Comparison of ENCODE assay signal across 8 cellular contexts in genomic region chr17:77212081-77212832, GRCh38.
DNase-seq lines count a peak whose midpoint lies in the region; ATAC-seq, FAIRE-seq and TF ChIP-seq lines count a peak whose summit lies in the region.

No MANE protein-coding gene starts in this region.

- peak; percentile 69 for DNase-seq in GM18507 (ENCODE audit: extremely low spot score, insufficient read length, low read depth)
- DNase-seq in NOMO-1 treated with dmso at 0.1 percent for 144 hours (lab: John Stamatoyannopoulos, UW; ENCODE audit: unreplicated experiment): peak; percentile 85
- DNase-seq in nephron progenitor cell: no peak
- no peak for DNase-seq in HPDE6-E6E7 (ENCODE audit: extremely low spot score)
- DNase-seq in activated T-cell treated with anti-CD3 and anti-CD28 coated beads, Interleukin-2, amount 50 U/mL, for 4 hours: no peak
- no peak for DNase-seq in hepatocyte (ENCODE audit: low spot score)
- DNase-seq in GDM1 (lab: John Stamatoyannopoulos, UW): no peak

- no peaks in the 10 kb centered on the region for H3K9me3 Mint-ChIP-seq in nephron progenitor cell
- no peaks in the 10 kb centered on the region for H3K9me3 Mint-ChIP-seq in activated T-cell treated with anti-CD3 and anti-CD28 coated beads, Interleukin-2, amount 50 U/mL, for 4 hours

- H3K79me2 ChIP-seq in hepatocyte: no peaks in the 10 kb centered on the region

- H3K27ac Mint-ChIP-seq in nephron progenitor cell: peak overlapping the region; percentile 40

- H3K9me3 ChIP-seq in hepatocyte (ENCODE audit: low read depth): no peaks in the 10 kb centered on the region

- peaks cover 74% of the 10 kb centered on the region for H3K36me3 Mint-ChIP-seq in nephron progenitor cell (ENCODE audit: low read depth)
- peaks cover 46% of the 10 kb centered on the region for H3K36me3 Mint-ChIP-seq in activated T-cell treated with anti-CD3 and anti-CD28 coated beads, Interleukin-2, amount 50 U/mL, for 4 hours (ENCODE audit: insufficient read depth)

- TF ChIP-seq CTCF in nephron progenitor cell (IDR thresholded peaks at IDR 0.05): no peak
- TF ChIP-seq CTCF in hepatocyte (IDR thresholded peaks at IDR 0.05; ENCODE audit: poor library complexity): no peak

- H3K4me2 ChIP-seq in hepatocyte: no peak overlapping the region

- ATAC-seq in GM21825 (IDR thresholded peaks at IDR 0.05; ENCODE audit: unreplicated experiment): peak; percentile 74
- no peak for ATAC-seq in activated T-cell treated with anti-CD3 and anti-CD28 coated beads, Interleukin-2, amount 50 U/mL, for 4 hours

- no peaks in the 10 kb centered on the region for H3K27me3 ChIP-seq in hepatocyte

- H3K9me2 ChIP-seq in hepatocyte (replicated peaks; ENCODE audit: insufficient read depth): no peaks in the 10 kb centered on the region

- no peak overlapping the region for H3K4me3 Mint-ChIP-seq in nephron progenitor cell
- no peak overlapping the region for H3K4me3 Mint-ChIP-seq in activated T-cell treated with anti-CD3 and anti-CD28 coated beads, Interleukin-2, amount 50 U/mL, for 4 hours

- WGBS in hepatocyte (ENCODE audit: low lambda C conversion rate, missing lambda C conversion rate): 89% methylated on average over 21 of the region's 21 CpGs

- H3K27me3 Mint-ChIP-seq in nephron progenitor cell (ENCODE audit: low read depth, poor library complexity): no peaks in the 10 kb centered on the region
- no peaks in the 10 kb centered on the region for H3K27me3 Mint-ChIP-seq in activated T-cell treated with anti-CD3 and anti-CD28 coated beads, Interleukin-2, amount 50 U/mL, for 4 hours (ENCODE audit: low read depth)

- H3K27ac ChIP-seq in hepatocyte: no peak overlapping the region

- FAIRE-seq in GM18507 (lab: Jason Lieb, UNC): peak; percentile 86

- peaks cover 56% of the 10 kb centered on the region for H3K4me1 Mint-ChIP-seq in nephron progenitor cell
- no peaks in the 10 kb centered on the region for H3K4me1 Mint-ChIP-seq in activated T-cell treated with anti-CD3 and anti-CD28 coated beads, Interleukin-2, amount 50 U/mL, for 4 hours (ENCODE audit: low read depth)

- H3K4me3 ChIP-seq in hepatocyte: no peak overlapping the region

- peaks cover 25% of the 10 kb centered on the region for H3K4me1 ChIP-seq in hepatocyte (ENCODE audit: insufficient read depth)

- H3K36me3 ChIP-seq in hepatocyte (replicated peaks; ENCODE audit: insufficient read depth, low read depth): no peaks in the 10 kb centered on the region

- no peak overlapping the region for H2AFZ ChIP-seq in hepatocyte

- H4K20me1 ChIP-seq in hepatocyte (ENCODE audit: insufficient read depth, poor library complexity, severe bottlenecking): no peaks in the 10 kb centered on the region

Comparison
In these comparisons a context has a peak if more than half of its experiments do, and no peak if none do; other contexts are left out.
1. DNase-seq: peak in GM18507 (single experiment) and NOMO-1 treated with dmso at 0.1 percent for 144 hours (single experiment); none in nephron progenitor cell (single experiment), HPDE6-E6E7 (single experiment), activated T-cell treated with anti-CD3 and anti-CD28 coated beads, Interleukin-2, amount 50 U/mL, for 4 hours (single experiment), hepatocyte (single experiment) and GDM1 (single experiment).